24 cellular contexts compared by ENCODE assay signal in the genomic region with DNA sequence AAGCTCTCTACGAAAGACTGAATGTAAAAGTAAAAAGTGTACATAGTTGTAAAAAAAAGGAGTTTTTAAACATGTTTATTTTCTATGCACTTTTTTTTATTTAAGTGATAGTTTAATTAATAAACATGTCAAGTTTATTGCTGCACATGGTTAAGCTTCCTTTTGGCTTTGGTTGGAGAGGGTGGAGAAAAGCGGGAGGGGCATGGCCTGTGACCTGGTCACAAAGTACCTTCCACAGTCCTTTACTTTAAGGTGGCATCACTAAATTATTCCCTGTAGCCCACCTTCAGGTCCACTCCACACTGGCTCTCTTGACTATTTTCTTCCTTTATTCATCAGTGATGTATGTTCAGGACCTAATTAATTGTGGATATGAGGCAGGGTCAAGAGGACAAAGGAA. TPM values are rescaled to one million over a fixed set of nuclear protein-coding genes. Genes with fewer than 3 reads are reported as not detected.
A peak's percentile ranks its signal among the peaks of the same experiment; 100 is the strongest.
DNase-seq lines count a peak whose midpoint lies in the region; ATAC-seq, FAIRE-seq and TF ChIP-seq lines count a peak whose summit lies in the region.
"Had no signal": no experiment of that assay in that cellular context is flagged by ENCODE, and none has a peak within 500 bp of the region (broad histone marks: within the 10 kb centered on the region; RNA-seq: fewer than 3 reads in every experiment).

No MANE protein-coding gene starts in this region.

- H3K27ac ChIP-seq in CD8-positive, alpha-beta T cell (ENCODE audit: low read depth, low read length), result no peak overlapping the region
- no peak overlapping the region for H3K27ac ChIP-seq in HEK293 (ENCODE audit: extremely low read depth, low read depth, low read length)
- no peak overlapping the region for H3K27ac ChIP-seq in HepG2 (ENCODE audit: extremely low read length, insufficient read depth, low read length)
- H3K27ac ChIP-seq: HL-60 had no signal

- H3K79me2 ChIP-seq in HepG2 (ENCODE audit: insufficient read depth, low read length), result no peaks in the 10 kb centered on the region

- peaks cover 34% of the 10 kb centered on the region for H3K36me3 Mint-ChIP-seq in CD8-positive, alpha-beta T cell
- H3K36me3 Mint-ChIP-seq in progenitor cell of endocrine pancreas (ENCODE audit: insufficient read depth), result peaks cover 9% of the 10 kb centered on the region

- no peak for DNase-seq in CD8-positive, alpha-beta T cell
- DNase-seq in HepG2 (ENCODE audit: low spot score), result no peak
- no peak for DNase-seq in progenitor cell of endocrine pancreas (ENCODE audit: low spot score, unreplicated experiment)
- DNase-seq in NCI-H2081 (lab: John Stamatoyannopoulos, UW), result no peak
- no peak for DNase-seq in GF-D8 (lab: John Stamatoyannopoulos, UW)
- DNase-seq: GOT3, HCEC 1CT, NCI-H1048, NCI-H1417, NCI-H1694, NCI-H2029 treated with DMSO at 0.1 percent for 48 hours, NCI-H2171 treated with DMSO at 0.1 percent for 48 hours, NCI-H345, NCI-H524, NCI-H774, SK-N-SH, SW 1271 had no signal

- TF ChIP-seq RAD21 in HepG2 (CRISPR knock-in tag; IDR thresholded peaks at IDR 0.05), result no peak

- H3K9me3 Mint-ChIP-seq in CD8-positive, alpha-beta T cell, result no peaks in the 10 kb centered on the region
- H3K9me3 Mint-ChIP-seq in progenitor cell of endocrine pancreas (ENCODE audit: low read depth), result no peaks in the 10 kb centered on the region

- peaks cover 19% of the 10 kb centered on the region for H3K4me1 ChIP-seq in CD8-positive, alpha-beta T cell (ENCODE audit: insufficient read depth, low read length)
- H3K4me1 ChIP-seq in HEK293 (ENCODE audit: control insufficient read depth, insufficient read depth, low read length) (no peaks in the 10 kb centered on the region), HepG2 (ENCODE audit: insufficient read depth, low read length) (peaks cover 33% of the 10 kb centered on the region)

- no peak overlapping the region for H3K9ac ChIP-seq in HepG2 (ENCODE audit: insufficient read depth, low read depth, low read length)
- H3K9ac ChIP-seq: SK-N-SH had no signal

- in situ Hi-C loops in HepG2 (cut with HindIII; ENCODE audit: extremely low pct_ligation_motif_present, low pct_unique_long_range_greater_than_20kb), result no loop called here

- H3K36me3 ChIP-seq in CD8-positive, alpha-beta T cell (ENCODE audit: insufficient read depth, low read length), result peaks cover 15% of the 10 kb centered on the region
- H3K36me3 ChIP-seq in HEK293 (ENCODE audit: control insufficient read depth in 2 of 2, insufficient read depth in 1 of 2, low read length in 2 of 2) (peaks cover 0 to 55% of the 10 kb centered on the region in 2 experiments; a peak in 1 of 3 replicates), HepG2 (replicated peaks in 1 of 2; ENCODE audit: control insufficient read depth in 1 of 2, insufficient read depth in 2 of 2, low read length in 2 of 2) (peaks cover 12 to 16% of the 10 kb centered on the region in 2 experiments)

- H3K9me3 ChIP-seq in CD8-positive, alpha-beta T cell (ENCODE audit: low read length), result no peaks in the 10 kb centered on the region
- H3K9me3 ChIP-seq in HEK293 (ENCODE audit: control insufficient read depth, insufficient read depth, low read depth, low read length), result no peaks in the 10 kb centered on the region
- no peaks in the 10 kb centered on the region for H3K9me3 ChIP-seq in HepG2 (ENCODE audit: low read length)
- H3K9me3 ChIP-seq: SK-N-SH had no signal

- TF ChIP-seq POLR2A in HepG2 (IDR thresholded peaks at IDR 0.05; ENCODE audit: insufficient read depth in 1 of 2, low read depth in 2 of 2, low read length in 2 of 2), result no peak

- no peak overlapping the region for H3K4me3 Mint-ChIP-seq in CD8-positive, alpha-beta T cell
- H3K4me3 Mint-ChIP-seq in progenitor cell of endocrine pancreas (ENCODE audit: low read depth), result no peak overlapping the region
- H3K4me3 Mint-ChIP-seq: CD14-positive monocyte had no signal

- TF ChIP-seq CTCF in CD8-positive, alpha-beta T cell (IDR thresholded peaks at IDR 0.05), result no peak
- TF ChIP-seq CTCF in HEK293 (tag by site-specific recombination; IDR thresholded peaks at IDR 0.05) (no peak), HepG2 (CRISPR knock-in tag; IDR thresholded peaks at IDR 0.05) (no peak), progenitor cell of endocrine pancreas (IDR thresholded peaks at IDR 0.05; ENCODE audit: unreplicated experiment) (no peak)

- no peak for TF ChIP-seq EP300 in HepG2 (IDR thresholded peaks at IDR 0.05; ENCODE audit: low read depth in 2 of 2, low read length in 2 of 2)
- no peak for TF ChIP-seq EP300 in HepG2 (CRISPR knock-in tag; IDR thresholded peaks at IDR 0.05; ENCODE audit: borderline replicate concordance)

- peak overlapping the region; percentile 58 for H3K27ac Mint-ChIP-seq in CD8-positive, alpha-beta T cell
- H3K27ac Mint-ChIP-seq in progenitor cell of endocrine pancreas, result peak overlapping the region; percentile 23
- H3K27ac Mint-ChIP-seq: B cell had no signal

- H4K20me1 ChIP-seq in HepG2 (ENCODE audit: insufficient read depth, low read length), result no peaks in the 10 kb centered on the region

- ATAC-seq in CD8-positive, alpha-beta T cell, result no peak
- ATAC-seq in HepG2 (no peak), HG03565 (IDR thresholded peaks at IDR 0.05; ENCODE audit: unreplicated experiment) (no peak)

- no peak overlapping the region for H3K4me3 ChIP-seq in CD8-positive, alpha-beta T cell (ENCODE audit: low read depth, low read length)
- no peak overlapping the region for H3K4me3 ChIP-seq in HEK293 (ENCODE audit: low read depth, low read length)
- H3K4me3 ChIP-seq in HepG2 (replicated peaks in 1 of 3; ENCODE audit: insufficient read depth in 1 of 3, low read depth in 2 of 3, low read length in 3 of 3), result no peak overlapping the region

- no peaks in the 10 kb centered on the region for H3K27me3 Mint-ChIP-seq in CD8-positive, alpha-beta T cell (ENCODE audit: low read depth)
- H3K27me3 Mint-ChIP-seq in progenitor cell of endocrine pancreas, result no peaks in the 10 kb centered on the region
- H3K27me3 Mint-ChIP-seq: B cell had no signal

- H2AFZ ChIP-seq in HepG2 (ENCODE audit: low read length), result no peak overlapping the region

- no peaks in the 10 kb centered on the region for H3K27me3 ChIP-seq in CD8-positive, alpha-beta T cell (ENCODE audit: insufficient read depth, low read length)
- no peaks in the 10 kb centered on the region; a peak in 1 of 5 replicates for H3K27me3 ChIP-seq in HepG2 (ENCODE audit: control insufficient read depth in 1 of 2, insufficient read depth in 2 of 2, low read length in 2 of 2)

- no TSS peak for BruUV-seq in HepG2 (replicated peaks; lab: Mats Ljungman, UMichigan)

- WGBS in HepG2 (ENCODE audit: low lambda C conversion rate), result 85% methylated on average over 2 of the region's 2 CpGs

- POLR2A ChIA-PET in CD8-positive, alpha-beta T cell (lab: Charles Lee), result interaction anchor here (1.0 to 1.5 kb wide), 2 partner anchors 46 to 164 kb away, joined by 3 read pairs; partner anchors contain the start of gene ARCN1
- POLR2A ChIA-PET in HEK293 (lab: Yijun Ruan, JAX), result no interaction called here
- POLR2A ChIA-PET in HepG2 (lab: Yijun Ruan, JAX), result no interaction called here

- H3K4me1 Mint-ChIP-seq in CD8-positive, alpha-beta T cell (ENCODE audit: low read depth), result peaks cover 33% of the 10 kb centered on the region
- H3K4me1 Mint-ChIP-seq in progenitor cell of endocrine pancreas (ENCODE audit: low read depth), result peaks cover 20% of the 10 kb centered on the region

- intact Hi-C loops in CD8-positive, alpha-beta T cell (cut with DNase I, micrococcal nuclease), result no loop called here
- intact Hi-C loops in HepG2 (cut with micrococcal nuclease; ENCODE audit: unreplicated experiment), result no loop called here

- CTCF ChIA-PET in CD8-positive, alpha-beta T cell (lab: Charles Lee), result interaction anchor here (1.0 kb wide), 1 partner anchor 355 kb away, joined by 4 read pairs; no protein-coding TSS in a partner anchor
- CTCF ChIA-PET in HEK293 (lab: Yijun Ruan, JAX), result interaction anchor here (0.7 to 0.8 kb wide), 3 partner anchors 17 to 356 kb away, joined by 3 read pairs; no protein-coding TSS in a partner anchor
- CTCF ChIA-PET in HepG2 (lab: Yijun Ruan, JAX; ENCODE audit: low intra/inter-chr PET ratio, low total read pairs), result no interaction called here

- peak; percentile 15 for FAIRE-seq in HepG2 (lab: Jason Lieb, UNC)
- FAIRE-seq: D721Med, RCC 7860 had no signal

- no peak overlapping the region for H3K4me2 ChIP-seq in HepG2 (ENCODE audit: low read depth, low read length)
- H3K4me2 ChIP-seq: SK-N-SH had no signal

RNA-seq across cellular contexts. Expression of gene TTC36, which starts 0.6 kb away (rescaled TPM):
- total RNA-seq in CD8-positive, alpha-beta T cell, result under 1 TPM in 1 of 2 experiments, not detected in 1; 0.65 TPM
- total RNA-seq in HepG2 (2016; rRNA removed; fragmentation: Illumina TruSeq; extraction: Trizol) (0.40 TPM in 1 of 2 replicates, not detected in the other), progenitor cell of endocrine pancreas (2.2 and 3.3 TPM in 2 replicates)
- 0.62 and 1.2 TPM in 2 replicates for total RNA-seq in HepG2 (2016; cell fraction: cytosol; rRNA removed; fragmentation: Illumina TruSeq; extraction: Trizol; ENCODE audit: low read depth)
- 0.26 TPM in 1 of 2 replicates, not detected in the other for total RNA-seq in HepG2 (2016; cell fraction: insoluble cytoplasmic fraction; rRNA removed; fragmentation: Illumina TruSeq; extraction: Trizol)
- 0.45 TPM in 1 of 2 replicates, not detected in the other for total RNA-seq in HepG2 (2016; cell fraction: membrane; rRNA removed; fragmentation: Illumina TruSeq; extraction: Trizol)
- total RNA-seq in HepG2 (2016; cell fraction: nucleus; rRNA removed; fragmentation: Illumina TruSeq; extraction: Trizol), result 0.47 and 0.84 TPM in 2 replicates
- 0.13 TPM in 1 of 2 replicates, not detected in the other for polyA plus RNA-seq in HepG2 (2011; rRNA removed)
- 0.08 and 0.11 TPM in 2 replicates for polyA plus RNA-seq in HepG2 (2011; cell fraction: cytosol; rRNA removed)
- polyA plus RNA-seq in HepG2 (2011; cell fraction: nucleus; rRNA removed), result 0.27 and 0.62 TPM in 2 replicates
- not detected in 2 replicates for polyA plus RNA-seq in HepG2 (2012)
- polyA plus RNA-seq in HepG2 (2016; cell fraction: cytosol; fragmentation: Illumina TruSeq; extraction: Trizol; ENCODE audit: low read depth), result 0.28 and 0.53 TPM in 2 replicates
- 0.38 TPM in 1 of 2 replicates, not detected in the other for polyA plus RNA-seq in HepG2 (2016; cell fraction: insoluble cytoplasmic fraction; fragmentation: Illumina TruSeq; extraction: Trizol; ENCODE audit: low read depth)
- polyA plus RNA-seq in HepG2 (2016; cell fraction: membrane; fragmentation: Illumina TruSeq; extraction: Trizol; ENCODE audit: low read depth), result 0.23 and 0.47 TPM in 2 replicates
- not detected in 2 replicates for polyA plus RNA-seq in HepG2 (2016; cell fraction: nucleus; fragmentation: Illumina TruSeq; extraction: Trizol; ENCODE audit: insufficient read depth, low read depth)
- polyA minus RNA-seq in HepG2 (2011; rRNA and poly(A)+ RNA removed; ENCODE audit: low replicate concordance), result 0.24 TPM in 1 of 2 replicates, not detected in the other
- not detected in 2 replicates for polyA minus RNA-seq in HepG2 (2011; cell fraction: cytosol; rRNA and poly(A)+ RNA removed)
- polyA minus RNA-seq in HepG2 (2011; cell fraction: nucleus; rRNA and poly(A)+ RNA removed), result 0.87 and 1.2 TPM in 2 replicates
- polyA plus RNA-seq: CD14-positive monocyte had no signal

RNA-seq across cellular contexts. Expression of gene TMEM25, which starts 4.3 kb away (rescaled TPM):
- total RNA-seq in CD8-positive, alpha-beta T cell, result 10 to 100 TPM; 11.3 to 14.0 TPM
- total RNA-seq in HepG2 (2016; rRNA removed; fragmentation: Illumina TruSeq; extraction: Trizol), result 4.5 and 7.5 TPM in 2 replicates
- 6.2 and 7.2 TPM in 2 replicates for total RNA-seq in HepG2 (2016; cell fraction: cytosol; rRNA removed; fragmentation: Illumina TruSeq; extraction: Trizol; ENCODE audit: low read depth)
- 3.9 and 8.9 TPM in 2 replicates for total RNA-seq in HepG2 (2016; cell fraction: insoluble cytoplasmic fraction; rRNA removed; fragmentation: Illumina TruSeq; extraction: Trizol)
- 8.9 and 11.8 TPM in 2 replicates for total RNA-seq in HepG2 (2016; cell fraction: membrane; rRNA removed; fragmentation: Illumina TruSeq; extraction: Trizol)
- 8.4 and 8.5 TPM in 2 replicates for total RNA-seq in HepG2 (2016; cell fraction: nucleus; rRNA removed; fragmentation: Illumina TruSeq; extraction: Trizol)
- polyA plus RNA-seq in HepG2 (2011; rRNA removed), result 17.2 and 23.4 TPM in 2 replicates
- polyA plus RNA-seq in HepG2 (2011; cell fraction: cytosol; rRNA removed), result 12.4 and 19.7 TPM in 2 replicates
- 40.8 and 47.6 TPM in 2 replicates for polyA plus RNA-seq in HepG2 (2011; cell fraction: nucleus; rRNA removed)
- 8.5 and 9.2 TPM in 2 replicates for polyA plus RNA-seq in HepG2 (2012)
- 6.8 and 8.7 TPM in 2 replicates for polyA plus RNA-seq in HepG2 (2016; cell fraction: cytosol; fragmentation: Illumina TruSeq; extraction: Trizol; ENCODE audit: low read depth)
- 4.6 and 5.1 TPM in 2 replicates for polyA plus RNA-seq in HepG2 (2016; cell fraction: insoluble cytoplasmic fraction; fragmentation: Illumina TruSeq; extraction: Trizol; ENCODE audit: low read depth)
- polyA plus RNA-seq in HepG2 (2016; cell fraction: membrane; fragmentation: Illumina TruSeq; extraction: Trizol; ENCODE audit: low read depth), result 9.5 and 10.8 TPM in 2 replicates
- 20.9 and 21.2 TPM in 2 replicates for polyA plus RNA-seq in HepG2 (2016; cell fraction: nucleus; fragmentation: Illumina TruSeq; extraction: Trizol; ENCODE audit: insufficient read depth, low read depth)
- 2.7 and 44.5 TPM in 2 replicates for polyA minus RNA-seq in HepG2 (2011; rRNA and poly(A)+ RNA removed; ENCODE audit: low replicate concordance)
- polyA minus RNA-seq in HepG2 (2011; cell fraction: cytosol; rRNA and poly(A)+ RNA removed), result 6.7 and 7.2 TPM in 2 replicates
- polyA minus RNA-seq in HepG2 (2011; cell fraction: nucleus; rRNA and poly(A)+ RNA removed), result 20.9 and 25.5 TPM in 2 replicates
- total RNA-seq in progenitor cell of endocrine pancreas, result 53.5 and 59.5 TPM in 2 replicates
- polyA plus RNA-seq: CD14-positive monocyte had no signal

RNA-seq across cellular contexts. Expression of gene IFT46, which starts 39.0 kb away (rescaled TPM):
- total RNA-seq in CD8-positive, alpha-beta T cell, result 1 to 10 TPM; 4.8 to 5.6 TPM
- total RNA-seq in HepG2 (2016; rRNA removed; fragmentation: Illumina TruSeq; extraction: Trizol) (15.4 and 23.9 TPM in 2 replicates), progenitor cell of endocrine pancreas (23.5 and 23.7 TPM in 2 replicates)
- total RNA-seq in HepG2 (2016; cell fraction: cytosol; rRNA removed; fragmentation: Illumina TruSeq; extraction: Trizol; ENCODE audit: low read depth), result 12.4 and 18.8 TPM in 2 replicates
- 14.7 and 23.4 TPM in 2 replicates for total RNA-seq in HepG2 (2016; cell fraction: insoluble cytoplasmic fraction; rRNA removed; fragmentation: Illumina TruSeq; extraction: Trizol)
- total RNA-seq in HepG2 (2016; cell fraction: membrane; rRNA removed; fragmentation: Illumina TruSeq; extraction: Trizol), result 10.2 and 11.5 TPM in 2 replicates
- 7.4 and 8.0 TPM in 2 replicates for total RNA-seq in HepG2 (2016; cell fraction: nucleus; rRNA removed; fragmentation: Illumina TruSeq; extraction: Trizol)
- 9.3 and 9.8 TPM in 2 replicates for polyA plus RNA-seq in HepG2 (2011; rRNA removed)
- 8.2 and 9.6 TPM in 2 replicates for polyA plus RNA-seq in HepG2 (2011; cell fraction: cytosol; rRNA removed)
- polyA plus RNA-seq in HepG2 (2011; cell fraction: nucleus; rRNA removed), result 3.4 and 5.1 TPM in 2 replicates
- 5.8 and 8.4 TPM in 2 replicates for polyA plus RNA-seq in HepG2 (2012)
- 2.6 and 2.9 TPM in 2 replicates for polyA plus RNA-seq in HepG2 (2016; cell fraction: cytosol; fragmentation: Illumina TruSeq; extraction: Trizol; ENCODE audit: low read depth)
- polyA plus RNA-seq in HepG2 (2016; cell fraction: insoluble cytoplasmic fraction; fragmentation: Illumina TruSeq; extraction: Trizol; ENCODE audit: low read depth), result 20.5 and 21.3 TPM in 2 replicates
- polyA plus RNA-seq in HepG2 (2016; cell fraction: membrane; fragmentation: Illumina TruSeq; extraction: Trizol; ENCODE audit: low read depth), result 5.9 TPM in 2 replicates
- polyA plus RNA-seq in HepG2 (2016; cell fraction: nucleus; fragmentation: Illumina TruSeq; extraction: Trizol; ENCODE audit: insufficient read depth, low read depth), result 9.4 and 10.2 TPM in 2 replicates
- polyA minus RNA-seq in HepG2 (2011; rRNA and poly(A)+ RNA removed; ENCODE audit: low replicate concordance), result 9.5 and 19.1 TPM in 2 replicates
- polyA minus RNA-seq in HepG2 (2011; cell fraction: cytosol; rRNA and poly(A)+ RNA removed), result 5.0 and 5.8 TPM in 2 replicates
- 4.4 and 6.0 TPM in 2 replicates for polyA minus RNA-seq in HepG2 (2011; cell fraction: nucleus; rRNA and poly(A)+ RNA removed)

RNA-seq across cellular contexts. Expression of gene ARCN1, which starts 45.5 kb away (rescaled TPM):
- 10 to 100 TPM; 77.8 to 81.2 TPM for total RNA-seq in CD8-positive, alpha-beta T cell
- total RNA-seq in HepG2 (2016; rRNA removed; fragmentation: Illumina TruSeq; extraction: Trizol) (148 and 215 TPM in 2 replicates), progenitor cell of endocrine pancreas (112 TPM in 2 replicates)
- 21.7 and 21.9 TPM in 2 replicates for total RNA-seq in HepG2 (2016; cell fraction: cytosol; rRNA removed; fragmentation: Illumina TruSeq; extraction: Trizol; ENCODE audit: low read depth)
- total RNA-seq in HepG2 (2016; cell fraction: insoluble cytoplasmic fraction; rRNA removed; fragmentation: Illumina TruSeq; extraction: Trizol), result 143 and 206 TPM in 2 replicates
- total RNA-seq in HepG2 (2016; cell fraction: membrane; rRNA removed; fragmentation: Illumina TruSeq; extraction: Trizol), result 62.1 and 63.9 TPM in 2 replicates
- 61.5 and 78.3 TPM in 2 replicates for total RNA-seq in HepG2 (2016; cell fraction: nucleus; rRNA removed; fragmentation: Illumina TruSeq; extraction: Trizol)
- polyA plus RNA-seq in HepG2 (2011; rRNA removed), result 143 and 200 TPM in 2 replicates
- polyA plus RNA-seq in HepG2 (2011; cell fraction: cytosol; rRNA removed), result 147 and 192 TPM in 2 replicates
- 33.6 and 35.8 TPM in 2 replicates for polyA plus RNA-seq in HepG2 (2011; cell fraction: nucleus; rRNA removed)
- polyA plus RNA-seq in HepG2 (2012), result 80.9 and 111 TPM in 2 replicates
- 9.1 and 10.1 TPM in 2 replicates for polyA plus RNA-seq in HepG2 (2016; cell fraction: cytosol; fragmentation: Illumina TruSeq; extraction: Trizol; ENCODE audit: low read depth)
- 221 and 222 TPM in 2 replicates for polyA plus RNA-seq in HepG2 (2016; cell fraction: insoluble cytoplasmic fraction; fragmentation: Illumina TruSeq; extraction: Trizol; ENCODE audit: low read depth)
- 36.4 and 39.3 TPM in 2 replicates for polyA plus RNA-seq in HepG2 (2016; cell fraction: membrane; fragmentation: Illumina TruSeq; extraction: Trizol; ENCODE audit: low read depth)
- polyA plus RNA-seq in HepG2 (2016; cell fraction: nucleus; fragmentation: Illumina TruSeq; extraction: Trizol; ENCODE audit: insufficient read depth, low read depth), result 95.2 and 101 TPM in 2 replicates
- polyA minus RNA-seq in HepG2 (2011; rRNA and poly(A)+ RNA removed; ENCODE audit: low replicate concordance), result 78.7 and 166 TPM in 2 replicates
- 105 and 121 TPM in 2 replicates for polyA minus RNA-seq in HepG2 (2011; cell fraction: cytosol; rRNA and poly(A)+ RNA removed)
- 31.7 and 41.9 TPM in 2 replicates for polyA minus RNA-seq in HepG2 (2011; cell fraction: nucleus; rRNA and poly(A)+ RNA removed)
